Comparison of ENCODE assay signal across 8 cellular contexts in genomic region chr19:37551123-37551993, GRCh38. TPM values are rescaled to one million over a fixed set of nuclear protein-coding genes. Genes with fewer than 3 reads are reported as not detected.
DNase-seq lines count a peak whose midpoint lies in the region; ATAC-seq lines count a peak whose summit lies in the region.

No MANE protein-coding gene starts in this region.

- ATAC-seq in activated CD8-positive, alpha-beta memory T cell treated with anti-CD3 and anti-CD28 coated beads, Interleukin-2, amount 10 ng/mL, durations not matched to agents 7 days and 5 days: peak; percentile 88
- ATAC-seq in GM18520 (IDR thresholded peaks at IDR 0.05; ENCODE audit: unreplicated experiment): no peak

- H3K9me3 ChIP-seq in CD4-positive, alpha-beta memory T cell (ENCODE audit: control insufficient read depth in 1 of 2, low read length in 2 of 2): peaks cover 0 to 44% of the 10 kb centered on the region in 2 donors
- H3K9me3 ChIP-seq in HUES64 (ENCODE audit: insufficient read depth, low read depth, low read length): peaks cover 87% of the 10 kb centered on the region

- peak overlapping the region; percentile 73 to 97 (median 91) for H3K27ac Mint-ChIP-seq in CD4-positive, alpha-beta memory T cell
- H3K27ac Mint-ChIP-seq in activated CD8-positive, alpha-beta memory T cell treated with anti-CD3 and anti-CD28 coated beads, Interleukin-2, amount 10 ng/mL, durations not matched to agents 7 days and 5 days: peak overlapping the region; percentile 94

- H3K27ac ChIP-seq in CD4-positive, alpha-beta memory T cell (ENCODE audit: low read depth, low read length): peak overlapping the region; percentile 41
- H3K27ac ChIP-seq in HUES64 (ENCODE audit: low read depth, low read length): no peak overlapping the region

- DNase-seq in CD4-positive, alpha-beta memory T cell: peak; percentile 48 to 77 (median 55)
- peak; percentile 86 for DNase-seq in activated CD8-positive, alpha-beta memory T cell treated with anti-CD3 and anti-CD28 coated beads, Interleukin-2, amount 10 ng/mL, durations not matched to agents 7 days and 5 days
- DNase-seq in foreskin melanocyte (peak; percentile 17), NCI-H774 (lab: John Stamatoyannopoulos, UW) (no peak), dedifferentiated amniotic fluid mesenchymal stem cell (ENCODE audit: extremely low spot score) (no peak)
- peak; percentile 7 to 31 for DNase-seq in stimulated activated CD4-positive, alpha-beta T cell treated with anti-CD3 and anti-CD28 coated beads, Interleukin-12 subunit alpha, Interleukin-12 subunit beta, amount 100 ng/mL, for 24 hours (ENCODE audit: low read depth in 2 of 2)

- intact Hi-C loops in CD4-positive, alpha-beta memory T cell (cut with micrococcal nuclease): no loop called here

- H3K27me3 Mint-ChIP-seq in CD4-positive, alpha-beta memory T cell: no peaks in the 10 kb centered on the region
- no peaks in the 10 kb centered on the region for H3K27me3 Mint-ChIP-seq in activated CD8-positive, alpha-beta memory T cell treated with anti-CD3 and anti-CD28 coated beads, Interleukin-2, amount 10 ng/mL, durations not matched to agents 7 days and 5 days

- WGBS in HUES64: 94% methylated on average over 65 of the region's 65 CpGs

- H3K9me3 Mint-ChIP-seq in CD4-positive, alpha-beta memory T cell: peaks cover 3 to 92% (median 76%) of the 10 kb centered on the region in 8 donors
- peaks cover 34% of the 10 kb centered on the region for H3K9me3 Mint-ChIP-seq in activated CD8-positive, alpha-beta memory T cell treated with anti-CD3 and anti-CD28 coated beads, Interleukin-2, amount 10 ng/mL, durations not matched to agents 7 days and 5 days (ENCODE audit: low read depth)

- H3K36me3 Mint-ChIP-seq in CD4-positive, alpha-beta memory T cell: peaks cover 32 to 33% of the 10 kb centered on the region in 2 donors
- peaks cover 31% of the 10 kb centered on the region for H3K36me3 Mint-ChIP-seq in activated CD8-positive, alpha-beta memory T cell treated with anti-CD3 and anti-CD28 coated beads, Interleukin-2, amount 10 ng/mL, durations not matched to agents 7 days and 5 days

- CTCF ChIA-PET in CD4-positive, alpha-beta memory T cell (lab: Charles Lee; ENCODE audit: partially characterized antibody): interaction anchor here (1.9 kb wide), 1 partner anchor 242 kb away, joined by 6 read pairs; no protein-coding TSS in a partner anchor
- CTCF ChIA-PET in activated CD8-positive, alpha-beta memory T cell treated with anti-CD3 and anti-CD28 coated beads, Interleukin-2, amount 10 ng/mL, durations not matched to agents 7 days and 5 days (lab: Charles Lee): interaction anchor here (0.7 to 1.9 kb wide), 9 partner anchors 15 to 1198 kb away, joined by 3 to 10 read pairs (median 3); partner anchors contain the start of genes ZNF527, ZNF540, ZNF569 and ZNF571

- no peaks in the 10 kb centered on the region for H3K27me3 ChIP-seq in CD4-positive, alpha-beta memory T cell (ENCODE audit: insufficient read depth, low read length)
- no peaks in the 10 kb centered on the region for H3K27me3 ChIP-seq in HUES64 (ENCODE audit: insufficient read depth, low read length)

- POLR2A ChIA-PET in CD4-positive, alpha-beta memory T cell (lab: Charles Lee; ENCODE audit: partially characterized antibody): interaction anchor here (0.9 to 2.4 kb wide), 5 partner anchors 43 to 234 kb away, joined by 3 to 9 read pairs (median 4); partner anchors contain the start of genes ZNF527, ZNF540, ZNF570 and ZNF571

- H3K36me3 ChIP-seq in CD4-positive, alpha-beta memory T cell (ENCODE audit: insufficient read depth, low read length): no peaks in the 10 kb centered on the region
- H3K36me3 ChIP-seq in HUES64 (ENCODE audit: insufficient read depth, low read length): no peaks in the 10 kb centered on the region

- peaks cover 0 to 12% (median 3%) of the 10 kb centered on the region in 4 donors for H3K4me1 Mint-ChIP-seq in CD4-positive, alpha-beta memory T cell
- peaks cover 8% of the 10 kb centered on the region for H3K4me1 Mint-ChIP-seq in activated CD8-positive, alpha-beta memory T cell treated with anti-CD3 and anti-CD28 coated beads, Interleukin-2, amount 10 ng/mL, durations not matched to agents 7 days and 5 days

- H3K4me3 ChIP-seq in CD4-positive, alpha-beta memory T cell (ENCODE audit: low read length in 2 of 2): peak overlapping the region in 1 of 2 donors; percentile 44
- peak overlapping the region; percentile 61 for H3K4me3 ChIP-seq in HUES64 (ENCODE audit: low read length)

- H3K4me1 ChIP-seq in CD4-positive, alpha-beta memory T cell (ENCODE audit: insufficient read depth, low read length): no peaks in the 10 kb centered on the region
- no peaks in the 10 kb centered on the region for H3K4me1 ChIP-seq in HUES64 (ENCODE audit: insufficient read depth, low read length)

- peak overlapping the region; percentile 76 to 95 (median 90) for H3K4me3 Mint-ChIP-seq in CD4-positive, alpha-beta memory T cell
- H3K4me3 Mint-ChIP-seq in activated CD8-positive, alpha-beta memory T cell treated with anti-CD3 and anti-CD28 coated beads, Interleukin-2, amount 10 ng/mL, durations not matched to agents 7 days and 5 days: peak overlapping the region; percentile 91

- peak overlapping the region; percentile 44; the same call in 1 of the 2 replicates for H3K9ac ChIP-seq in HUES64 (ENCODE audit: low read depth, low read length)

RNA-seq across cellular contexts. Expression of gene ZNF571, which starts 43.2 kb away (rescaled TPM):
- total RNA-seq in CD4-positive, alpha-beta memory T cell: 10 to 100 TPM; 10.1 to 14.2 TPM
- polyA plus RNA-seq in CD4-positive, alpha-beta memory T cell: 1 to 10 TPM; 5.8 to 9.3 TPM
- polyA plus RNA-seq in HUES64 (2013, experiment 1 of 2): 2.4 TPM
- polyA plus RNA-seq in HUES64 (2013, experiment 2 of 2): 2.9 TPM
- total RNA-seq in activated CD8-positive, alpha-beta memory T cell treated with anti-CD3 and anti-CD28 coated beads, Interleukin-2, amount 10 ng/mL, durations not matched to agents 7 days and 5 days: 1 to 10 TPM; 2.0 to 2.2 TPM

RNA-seq across cellular contexts. Expression of gene ZNF540, which starts 43.3 kb away (rescaled TPM):
- 10 to 100 TPM; 24.2 to 24.5 TPM for total RNA-seq in CD4-positive, alpha-beta memory T cell
- polyA plus RNA-seq in CD4-positive, alpha-beta memory T cell: 1 to 10 TPM; 4.8 TPM
- polyA plus RNA-seq in HUES64 (2013, experiment 1 of 2): 0.15 TPM
- polyA plus RNA-seq in HUES64 (2013, experiment 2 of 2): 0.06 TPM
- total RNA-seq in activated CD8-positive, alpha-beta memory T cell treated with anti-CD3 and anti-CD28 coated beads, Interleukin-2, amount 10 ng/mL, durations not matched to agents 7 days and 5 days: 1 to 10 TPM; 1.5 to 1.6 TPM

RNA-seq across cellular contexts. Expression of gene ZNF793, which starts 44.6 kb away (rescaled TPM):
- total RNA-seq in CD4-positive, alpha-beta memory T cell: 10 to 100 TPM; 10.2 to 13.8 TPM
- polyA plus RNA-seq in CD4-positive, alpha-beta memory T cell: 1 to 10 TPM; 1.5 to 1.7 TPM
- polyA plus RNA-seq in HUES64 (2013, experiment 1 of 2): 7.3 TPM
- polyA plus RNA-seq in HUES64 (2013, experiment 2 of 2): 5.3 TPM
- total RNA-seq in activated CD8-positive, alpha-beta memory T cell treated with anti-CD3 and anti-CD28 coated beads, Interleukin-2, amount 10 ng/mL, durations not matched to agents 7 days and 5 days: 1 to 10 TPM; 2.7 to 6.1 TPM

Comparison
In these comparisons a context has a peak if more than half of its experiments do, and no peak if none do; other contexts are left out.
1. DNase-seq: peak in CD4-positive, alpha-beta memory T cell (5 of 5), activated CD8-positive, alpha-beta memory T cell treated with anti-CD3 and anti-CD28 coated beads, Interleukin-2, amount 10 ng/mL, durations not matched to agents 7 days and 5 days (single experiment), foreskin melanocyte (single experiment) and stimulated activated CD4-positive, alpha-beta T cell treated with anti-CD3 and anti-CD28 coated beads, Interleukin-12 subunit alpha, Interleukin-12 subunit beta, amount 100 ng/mL, for 24 hours (2 of 2); none in NCI-H774 (single experiment) and dedifferentiated amniotic fluid mesenchymal stem cell (single experiment).
2. RNA of gene ZNF540, which starts 43.3 kb away (total RNA-seq): 24.2 to 24.5 TPM in CD4-positive, alpha-beta memory T cell; 1.5 to 1.6 TPM in activated CD8-positive, alpha-beta memory T cell treated with anti-CD3 and anti-CD28 coated beads, Interleukin-2, amount 10 ng/mL, durations not matched to agents 7 days and 5 days; every median in the first group is over 4 times any median in the second.